In the genomic region with DNA sequence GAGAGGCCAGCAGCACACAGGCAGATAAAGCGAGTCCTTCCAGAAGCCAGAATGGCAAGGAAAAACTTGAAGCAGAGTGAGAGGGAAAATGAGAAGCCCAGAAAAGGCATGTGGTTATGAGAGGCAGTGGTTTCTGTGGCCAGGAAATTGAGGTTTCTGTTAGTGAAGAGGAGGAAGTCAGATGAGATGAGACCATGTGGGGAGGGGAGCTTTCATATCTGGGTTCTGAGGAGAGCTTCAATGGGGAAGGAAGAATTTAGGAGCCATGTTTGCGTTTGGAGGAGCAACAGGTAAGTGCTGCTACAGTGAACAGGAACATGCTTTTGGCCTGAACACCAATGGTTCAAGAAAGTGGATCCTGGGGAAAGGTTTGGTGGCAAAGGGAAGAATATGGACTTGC, we compare ENCODE assay signal across 8 cellular contexts. TPM values are rescaled to one million over a fixed set of nuclear protein-coding genes. Genes with fewer than 3 reads are reported as not detected.
DNase-seq lines count a peak whose midpoint lies in the region; ATAC-seq and TF ChIP-seq lines count a peak whose summit lies in the region.

No MANE protein-coding gene starts in this region.

- no peak for TF ChIP-seq RAD21 in SK-N-SH (IDR thresholded peaks at IDR 0.05; ENCODE audit: low read length)

- H3K9me3 Mint-ChIP-seq in CD4-positive, alpha-beta T cell, result no peaks in the 10 kb centered on the region

- TF ChIP-seq CTCF in CD4-positive, alpha-beta T cell (IDR thresholded peaks at IDR 0.05), result no peak
- no peak for TF ChIP-seq CTCF in gastroesophageal sphincter (IDR thresholded peaks at IDR 0.05)
- no peak for TF ChIP-seq CTCF in ascending aorta (IDR thresholded peaks at IDR 0.05)
- TF ChIP-seq CTCF in SK-N-SH (IDR thresholded peaks at IDR 0.05), result no peak

- peak overlapping the region; percentile 22 for H3K4me3 Mint-ChIP-seq in CD4-positive, alpha-beta T cell

- H3K27ac ChIP-seq in CD4-positive, alpha-beta T cell (ENCODE audit: low read depth, low read length), result no peak overlapping the region
- H3K27ac ChIP-seq in gastroesophageal sphincter (no peak overlapping the region), ascending aorta (no peak overlapping the region), SK-N-SH (ENCODE audit: low read depth in 2 of 2, low read length in 1 of 2) (no peak overlapping the region)

- 34 to 73% methylated on average over 2 of the region's 2 CpGs for WGBS in gastroesophageal sphincter (ENCODE audit: low coverage in 1 of 2), 2 donors
- 0% methylated on average over 2 of the region's 2 CpGs for WGBS in SK-N-SH (ENCODE audit: low lambda C conversion rate)

- H3K4me3 ChIP-seq in gastroesophageal sphincter (no peak overlapping the region), ascending aorta (no peak overlapping the region), SK-N-SH (ENCODE audit: low read depth in 2 of 2, low read length in 1 of 2) (no peak overlapping the region)

- no peak overlapping the region for H3K27ac Mint-ChIP-seq in CD4-positive, alpha-beta T cell

- TF ChIP-seq POLR2A in gastroesophageal sphincter (IDR thresholded peaks at IDR 0.05), result no peak

- ATAC-seq in CD4-positive, alpha-beta T cell (ENCODE audit: poor library complexity), result peak; percentile 66
- ATAC-seq in GM21367 (IDR thresholded peaks at IDR 0.05; ENCODE audit: unreplicated experiment) (peak; percentile 53), gastroesophageal sphincter (no peak)

- no peak overlapping the region for H3K9ac ChIP-seq in SK-N-SH

- H3K36me3 ChIP-seq in gastroesophageal sphincter (no peaks in the 10 kb centered on the region), ascending aorta (no peaks in the 10 kb centered on the region), SK-N-SH (replicated peaks in 1 of 2; ENCODE audit: control insufficient read depth in 1 of 2, insufficient read depth in 2 of 2, low read length in 1 of 2) (no peaks in the 10 kb centered on the region)

- peaks cover 14% of the 10 kb centered on the region for H3K27me3 ChIP-seq in CD4-positive, alpha-beta T cell (ENCODE audit: control insufficient read depth, insufficient read depth, low read length)
- H3K27me3 ChIP-seq in gastroesophageal sphincter (no peaks in the 10 kb centered on the region), ascending aorta (no peaks in the 10 kb centered on the region), SK-N-SH (ENCODE audit: insufficient read depth) (no peaks in the 10 kb centered on the region)

- H3K4me1 Mint-ChIP-seq in CD4-positive, alpha-beta T cell (ENCODE audit: low read depth), result peaks cover 24% of the 10 kb centered on the region

- H2AFZ ChIP-seq in SK-N-SH (ENCODE audit: low read depth), result no peak overlapping the region; the same call in 1 of the 2 replicates

- H3K4me2 ChIP-seq in SK-N-SH, result no peak overlapping the region

- peaks cover 0 to 6% (median 0%) of the 10 kb centered on the region in 3 donors for H3K4me1 ChIP-seq in gastroesophageal sphincter
- no peaks in the 10 kb centered on the region for H3K4me1 ChIP-seq in ascending aorta
- no peaks in the 10 kb centered on the region for H3K4me1 ChIP-seq in SK-N-SH (ENCODE audit: control insufficient read depth in 1 of 2, insufficient read depth in 2 of 2, low read depth in 1 of 2, low read length in 1 of 2)

- TF ChIP-seq EP300 in gastroesophageal sphincter (IDR thresholded peaks at IDR 0.05) (no peak), SK-N-SH (IDR thresholded peaks at IDR 0.05; ENCODE audit: borderline replicate concordance in 1 of 2, low read depth in 1 of 2, low read length in 1 of 2) (no peak)

- H3F3A ChIP-seq in SK-N-SH (replicated peaks; ENCODE audit: insufficient read depth), result no peaks in the 10 kb centered on the region

- H3K9me2 ChIP-seq in SK-N-SH, result no peaks in the 10 kb centered on the region

- CTCF ChIA-PET in CD4-positive, alpha-beta T cell (lab: Charles Lee), result no interaction called here
- CTCF ChIA-PET in SK-N-SH (lab: Yijun Ruan, JAX), result interaction anchor here (1.8 kb wide), 1 partner anchor 44 kb away, joined by 8 read pairs; no protein-coding TSS in a partner anchor

- peak in 4 of 10 experiments; percentile 4 to 23 (median 8) for DNase-seq in CD4-positive, alpha-beta T cell
- peak; percentile 97 for DNase-seq in MV-4-11 (lab: John Stamatoyannopoulos, UW)
- peak; percentile 2 for DNase-seq in effector CD4-positive, alpha-beta T cell
- DNase-seq in ascending aorta (ENCODE audit: low spot score in 2 of 2), result no peak
- DNase-seq in 8988T, result no peak
- no peak for DNase-seq in SK-N-SH

- H3K27me3 Mint-ChIP-seq in CD4-positive, alpha-beta T cell, result peaks cover 59% of the 10 kb centered on the region

- H3K79me2 ChIP-seq in SK-N-SH (ENCODE audit: insufficient read depth), result no peaks in the 10 kb centered on the region

- H4K20me1 ChIP-seq in SK-N-SH (ENCODE audit: insufficient read depth), result no peaks in the 10 kb centered on the region

- no peaks in the 10 kb centered on the region for H3K9me3 ChIP-seq in CD4-positive, alpha-beta T cell (ENCODE audit: control insufficient read depth, low read length)
- no peaks in the 10 kb centered on the region for H3K9me3 ChIP-seq in gastroesophageal sphincter
- no peaks in the 10 kb centered on the region for H3K9me3 ChIP-seq in ascending aorta
- no peaks in the 10 kb centered on the region for H3K9me3 ChIP-seq in SK-N-SH

- POLR2A ChIA-PET in CD4-positive, alpha-beta T cell (lab: Charles Lee), result interaction anchor here (2.3 kb wide), 1 partner anchor 44 kb away, joined by 8 read pairs; no protein-coding TSS in a partner anchor
- POLR2A ChIA-PET in SK-N-SH (lab: Yijun Ruan, JAX), result no interaction called here

- H3K36me3 Mint-ChIP-seq in CD4-positive, alpha-beta T cell (ENCODE audit: low read depth), result no peaks in the 10 kb centered on the region

- intact Hi-C loops in CD4-positive, alpha-beta T cell (cut with DNase I, micrococcal nuclease), result loop anchor here in 1 of 2 experiments (5.0 kb wide), 1 partner anchor 824 kb away; no protein-coding TSS in a partner anchor
- intact Hi-C loops in ascending aorta (cut with DNase I), result no loop called here

TF ChIP-seq in SK-N-SH, 30 proteins besides CTCF, POLR2A, EP300 and RAD21 (continues in another document):
- TF ChIP-seq TCF12 (IDR thresholded peaks at IDR 0.05), result no peak
- no peak for TF ChIP-seq NRF1 (IDR thresholded peaks at IDR 0.05; ENCODE audit: low read depth, low read length)
- TF ChIP-seq, protein P1, sequence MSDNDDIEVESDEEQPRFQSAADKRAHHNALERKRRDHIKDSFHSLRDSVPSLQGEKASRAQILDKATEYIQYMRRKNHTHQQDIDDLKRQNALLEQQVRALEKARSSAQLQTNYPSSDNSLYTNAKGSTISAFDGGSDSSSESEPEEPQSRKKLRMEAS (IDR thresholded peaks at IDR 0.05; ENCODE audit: low read depth), result no peak
- no peak for TF ChIP-seq MXI1 (IDR thresholded peaks at IDR 0.05; ENCODE audit: low read depth, low read length)
- TF ChIP-seq POLR2AphosphoS5 (IDR thresholded peaks at IDR 0.05; ENCODE audit: low read depth, low read length), result no peak
- TF ChIP-seq ELF1 (IDR thresholded peaks at IDR 0.05), result no peak
- no peak for TF ChIP-seq EZH2phosphoT487 (IDR thresholded peaks at IDR 0.05; ENCODE audit: borderline replicate concordance, low read depth)
- no peak for TF ChIP-seq SIN3A (IDR thresholded peaks at IDR 0.05; ENCODE audit: borderline replicate concordance, low read depth, low read length)
- no peak for TF ChIP-seq ZBTB33 (IDR thresholded peaks at IDR 0.05; ENCODE audit: borderline replicate concordance, low read depth)
- TF ChIP-seq, protein P2, sequence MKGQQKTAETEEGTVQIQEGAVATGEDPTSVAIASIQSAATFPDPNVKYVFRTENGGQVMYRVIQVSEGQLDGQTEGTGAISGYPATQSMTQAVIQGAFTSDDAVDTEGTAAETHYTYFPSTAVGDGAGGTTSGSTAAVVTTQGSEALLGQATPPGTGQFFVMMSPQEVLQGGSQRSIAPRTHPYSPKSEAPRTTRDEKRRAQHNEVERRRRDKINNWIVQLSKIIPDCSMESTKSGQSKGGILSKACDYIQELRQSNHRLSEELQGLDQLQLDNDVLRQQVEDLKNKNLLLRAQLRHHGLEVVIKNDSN (IDR thresholded peaks at IDR 0.05; ENCODE audit: borderline replicate concordance, low read depth), result no peak
- no peak for TF ChIP-seq FOXJ3 (CRISPR knock-in tag; IDR thresholded peaks at IDR 0.05)
- no peak for TF ChIP-seq TAF1 (IDR thresholded peaks at IDR 0.05; ENCODE audit: borderline replicate concordance, low read depth, low read length)

RNA-seq across cellular contexts. Expression of gene CD1A, which starts 6.1 kb away (rescaled TPM):
- not detected for total RNA-seq in CD4-positive, alpha-beta T cell
- total RNA-seq in gastroesophageal sphincter, result not detected
- not detected for total RNA-seq in ascending aorta
- polyA plus RNA-seq in SK-N-SH (2012; rRNA removed), result not detected in 2 replicates
- polyA plus RNA-seq in SK-N-SH (2012; cell fraction: cytosol; rRNA removed), result not detected in 2 replicates
- polyA plus RNA-seq in SK-N-SH (2012; cell fraction: nucleus; rRNA removed), result not detected in 2 replicates

RNA-seq across cellular contexts. Expression of gene CD1C, which starts 41.6 kb away (rescaled TPM):
- total RNA-seq in CD4-positive, alpha-beta T cell, result under 1 TPM; 0.39 to 0.49 TPM
- total RNA-seq in gastroesophageal sphincter, result 1 to 10 TPM in 1 of 4 donors, not detected in 3; 1.8 TPM
- not detected for total RNA-seq in ascending aorta
- polyA plus RNA-seq in SK-N-SH (2012; rRNA removed), result not detected in 2 replicates
- not detected in 2 replicates for polyA plus RNA-seq in SK-N-SH (2012; cell fraction: cytosol; rRNA removed)
- polyA plus RNA-seq in SK-N-SH (2012; cell fraction: nucleus; rRNA removed), result 0.08 TPM in 1 of 2 replicates, not detected in the other

Comparison
In these comparisons a context has a peak if more than half of its experiments do, and no peak if none do; other contexts are left out.
1. DNase-seq: peak in MV-4-11 (single experiment) and effector CD4-positive, alpha-beta T cell (single experiment); none in ascending aorta (0 of 2), 8988T (single experiment) and SK-N-SH (single experiment).